In genomic region chr18:49630246-49630699, GRCh38 we compare ENCODE assay signal across 19 cellular contexts.
DNase-seq lines count a peak whose midpoint lies in the region; ATAC-seq, FAIRE-seq and TF ChIP-seq lines count a peak whose summit lies in the region.
"Had no signal": no experiment of that assay in that cellular context is flagged by ENCODE, and none has a peak within 500 bp of the region (broad histone marks: within the 10 kb centered on the region; RNA-seq: fewer than 3 reads in every experiment).

No MANE protein-coding gene starts in this region.

- no peaks in the 10 kb centered on the region for H4K20me1 ChIP-seq in H1 (replicated peaks in 1 of 2; ENCODE audit: control insufficient read depth in 1 of 2, insufficient read depth in 2 of 2, low read length in 2 of 2)

- H3K9ac ChIP-seq in H1 (replicated peaks in 1 of 4; ENCODE audit: extremely low read depth in 1 of 4, low read depth in 3 of 4, low read length in 3 of 4), result no peak overlapping the region
- H3K9ac ChIP-seq: SK-N-SH had no signal

- H2AFZ ChIP-seq in H1 (ENCODE audit: low read length), result no peak overlapping the region

- no peaks in the 10 kb centered on the region for H3K36me3 ChIP-seq in H1 (ENCODE audit: control insufficient read depth in 2 of 4, insufficient read depth in 4 of 4, low read length in 3 of 4)
- H3K36me3 ChIP-seq in lower lobe of right lung, result no peaks in the 10 kb centered on the region
- H3K36me3 ChIP-seq in stomach, result no peaks in the 10 kb centered on the region
- H3K36me3 ChIP-seq: esophagus squamous epithelium, ovary, thoracic aorta had no signal

- TF ChIP-seq RAD21 in H1 (IDR thresholded peaks at IDR 0.05 in 1 of 2, conservative IDR thresholded peaks at IDR 0.05 in 1 of 2; ENCODE audit: low read depth in 2 of 2, low read length in 2 of 2), result no peak

- no peaks in the 10 kb centered on the region for H3K79me1 ChIP-seq in H1 (ENCODE audit: low read depth, low read length)

- no peak overlapping the region for H3K4me3 ChIP-seq in H1 (ENCODE audit: extremely low read depth in 1 of 4, insufficient read depth in 2 of 4, low read depth in 3 of 4, low read length in 4 of 4)
- H3K4me3 ChIP-seq in lower lobe of right lung, result no peak overlapping the region
- no peak overlapping the region for H3K4me3 ChIP-seq in stomach
- H3K4me3 ChIP-seq: esophagus squamous epithelium, ovary, smooth muscle cell, thoracic aorta had no signal

- H3K14ac ChIP-seq in H1 (ENCODE audit: insufficient read length), result no peak overlapping the region

- H3K18ac ChIP-seq in H1 (ENCODE audit: extremely low read depth, low read length), result no peak overlapping the region

- H3K27ac ChIP-seq in H1 (ENCODE audit: low read depth, low read length) (no peak overlapping the region), lower lobe of right lung (no peak overlapping the region), stomach (no peak overlapping the region)
- H3K27ac ChIP-seq: esophagus squamous epithelium, ovary, thoracic aorta had no signal

- 0 out of 2 replicates have a peak overlapping the region, but pooled peaks have one; percentile 32 for H2BK20ac ChIP-seq in H1 (ENCODE audit: low read length)

- no peak overlapping the region for H2AK5ac ChIP-seq in H1 (ENCODE audit: low read depth, low read length)

- CTCF ChIA-PET in H1 (lab: Charles Lee; ENCODE audit: partially characterized antibody), result interaction anchor here (0.6 to 5.8 kb wide), 9 partner anchors 11 to 94 kb away, joined by 3 to 53 read pairs (median 4); no protein-coding TSS in a partner anchor

- FAIRE-seq in H1 (lab: Jason Lieb, UNC), result no peak

- H3K56ac ChIP-seq in H1 (replicated peaks; ENCODE audit: insufficient read length, low read depth, low read length), result no peak overlapping the region

- POLR2A ChIA-PET in H1 (lab: Charles Lee; ENCODE audit: partially characterized antibody), result interaction anchor here (0.6 kb wide), 1 partner anchor 683 kb away, joined by 3 read pairs; no protein-coding TSS in a partner anchor

- TF ChIP-seq EP300 in H1 (IDR thresholded peaks at IDR 0.05; ENCODE audit: borderline replicate concordance in 1 of 2, low read depth in 2 of 2, low read length in 2 of 2) (no peak), stomach (IDR thresholded peaks at IDR 0.05) (no peak)

- H3K27me3 ChIP-seq in H1 (replicated peaks in 1 of 4; ENCODE audit: control insufficient read depth in 3 of 4, extremely low read depth in 1 of 4, insufficient read depth in 3 of 4, low read length in 3 of 4) (no peaks in the 10 kb centered on the region), lower lobe of right lung (ENCODE audit: low read depth) (no peaks in the 10 kb centered on the region), stomach (no peaks in the 10 kb centered on the region)
- H3K27me3 ChIP-seq: ovary had no signal

- H2BK15ac ChIP-seq in H1 (ENCODE audit: low read length), result no peak overlapping the region

- H2BK5ac ChIP-seq in H1 (ENCODE audit: low read depth, low read length), result no peak overlapping the region; the same call in 1 of the 2 replicates

- TF ChIP-seq POLR2A in H1 (IDR thresholded peaks at IDR 0.05; ENCODE audit: control extremely low read depth in 1 of 2, low read depth in 2 of 2, low read length in 2 of 2), result no peak
- no peak for TF ChIP-seq POLR2A in stomach (IDR thresholded peaks at IDR 0.05)

- H4K5ac ChIP-seq in H1 (ENCODE audit: insufficient read length, low read depth, low read length), result no peak overlapping the region

- no peak overlapping the region for H3K4ac ChIP-seq in H1 (replicated peaks; ENCODE audit: insufficient read length, low read depth, low read length)

- peak; percentile 11 to 31 for ATAC-seq in lower lobe of right lung
- ATAC-seq in GM21447 (IDR thresholded peaks at IDR 0.05; ENCODE audit: unreplicated experiment), result no peak

- no peaks in the 10 kb centered on the region for H3K79me2 ChIP-seq in H1 (ENCODE audit: control insufficient read depth in 1 of 2, insufficient read depth in 2 of 2, low read length in 2 of 2)

- no peak overlapping the region for H3K23ac ChIP-seq in H1 (ENCODE audit: insufficient read length)

- no peak overlapping the region for H3K4me2 ChIP-seq in H1 (ENCODE audit: insufficient read depth in 1 of 2, low read depth in 2 of 2, low read length in 2 of 2)
- H3K4me2 ChIP-seq: SK-N-SH, smooth muscle cell had no signal

- no peak overlapping the region for H4K8ac ChIP-seq in H1 (ENCODE audit: extremely low read depth, insufficient read depth, low read length)

- intact Hi-C loops in lower lobe of right lung (cut with DNase I), result no loop called here
- intact Hi-C loops in stomach (cut with DNase I; ENCODE audit: low total_unique reads), result no loop called here

- H2BK12ac ChIP-seq in H1 (ENCODE audit: low read depth, low read length), result 0 out of 2 replicates have a peak overlapping the region, but pooled peaks have one; percentile 17

- no peak overlapping the region for H2BK120ac ChIP-seq in H1 (replicated peaks; ENCODE audit: low read depth, low read length)

- peak; percentile 1 for DNase-seq in SKM-1 (lab: John Stamatoyannopoulos, UW; ENCODE audit: unreplicated experiment)
- no peak for DNase-seq in H1 (ENCODE audit: low read depth in 1 of 2, low spot score in 2 of 2)
- no peak for DNase-seq in lower lobe of right lung
- DNase-seq in stomach, result peak; percentile 11
- DNase-seq in HUDEP-2 (lab: John Stamatoyannopoulos, UW; ENCODE audit: unreplicated experiment in 76 of 76), result no peak
- DNase-seq in activated effector memory CD4-positive, alpha-beta T cell treated with anti-CD3 and anti-CD28 coated beads, Interleukin-2, amount 50 U/mL, for 16 hours, result no peak
- DNase-seq: activated CD4-positive, alpha-beta T cell treated with anti-CD3 and anti-CD28 coated beads, Interleukin-2, amount 50 U/mL, for 1 hour; activated naive CD4-positive, alpha-beta T cell treated with anti-CD3 and anti-CD28 coated beads, Interleukin-2, amount 10 ng/mL, durations not matched to agents 7 days and 5 days; activated T-cell treated with anti-CD3 and anti-CD28 coated beads for 4 hours; esophagus squamous epithelium; hippocampal formation; NCI-H1092; NCI-H69; OCI-M1; ovary; SK-N-SH had no signal

- H3K23me2 ChIP-seq in H1 (ENCODE audit: low read depth, low read length), result no peaks in the 10 kb centered on the region

- TF ChIP-seq CTCF in H1 (IDR thresholded peaks at IDR 0.05; ENCODE audit: control extremely low read depth in 1 of 3, insufficient read depth in 1 of 3, low read depth in 1 of 3, low read length in 3 of 3) (no peak), lower lobe of right lung (IDR thresholded peaks at IDR 0.05) (no peak), stomach (IDR thresholded peaks at IDR 0.05) (no peak)

- H3K9me3 ChIP-seq in H1 (ENCODE audit: insufficient read depth in 2 of 2, low read depth in 1 of 2, low read length in 1 of 2), result no peaks in the 10 kb centered on the region
- H3K9me3 ChIP-seq in lower lobe of right lung, result no peaks in the 10 kb centered on the region
- no peaks in the 10 kb centered on the region for H3K9me3 ChIP-seq in stomach
- H3K9me3 ChIP-seq: esophagus squamous epithelium, ovary, SK-N-SH, thoracic aorta had no signal

- peaks cover 0 to 5% (median 0%) of the 10 kb centered on the region in 4 experiments; a peak in 3 of 7 replicates for H3K4me1 ChIP-seq in H1 (replicated peaks in 1 of 4; ENCODE audit: control insufficient read depth in 3 of 4, insufficient read depth in 4 of 4, low read length in 3 of 4)
- H3K4me1 ChIP-seq in lower lobe of right lung, result no peaks in the 10 kb centered on the region
- H3K4me1 ChIP-seq in stomach, result peaks cover 7 to 11% (median 8%) of the 10 kb centered on the region in 4 donors

- no peak overlapping the region for H4K91ac ChIP-seq in H1 (replicated peaks; ENCODE audit: insufficient read length, low read length)

TF ChIP-seq in H1, 55 proteins besides CTCF, POLR2A, EP300 and RAD21:
- TF ChIP-seq TCF12 (IDR thresholded peaks at IDR 0.05; ENCODE audit: low read depth, low read length), result no peak
- TF ChIP-seq TEAD4 (IDR thresholded peaks at IDR 0.05; ENCODE audit: low read depth, low read length), result no peak
- TF ChIP-seq GABPA (IDR thresholded peaks at IDR 0.05; ENCODE audit: borderline replicate concordance, insufficient read depth, low read length), result no peak
- no peak for TF ChIP-seq BACH1 (IDR thresholded peaks at IDR 0.05; ENCODE audit: low read length)
- TF ChIP-seq TBP (IDR thresholded peaks at IDR 0.05; ENCODE audit: low read depth, low read length), result no peak
- TF ChIP-seq PHF8 (conservative IDR thresholded peaks at IDR 0.05; ENCODE audit: low read depth, low read length), result no peak
- TF ChIP-seq CHD1 (IDR thresholded peaks at IDR 0.05; ENCODE audit: low read depth, low read length), result no peak
- no peak for TF ChIP-seq ASH2L (IDR thresholded peaks at IDR 0.05; ENCODE audit: low read length)
TF ChIP-seq in H1: peak in this region for 0.

Comparison
In these comparisons a context has a peak if more than half of its experiments do, and no peak if none do; other contexts are left out.
1. DNase-seq: peak in SKM-1 (single experiment) and stomach (single experiment); none in H1 (0 of 2), lower lobe of right lung (single experiment), HUDEP-2 (0 of 76) and activated effector memory CD4-positive, alpha-beta T cell treated with anti-CD3 and anti-CD28 coated beads, Interleukin-2, amount 50 U/mL, for 16 hours (single experiment).